ENCODE assay signal across 32 cellular contexts in the genomic region with DNA sequence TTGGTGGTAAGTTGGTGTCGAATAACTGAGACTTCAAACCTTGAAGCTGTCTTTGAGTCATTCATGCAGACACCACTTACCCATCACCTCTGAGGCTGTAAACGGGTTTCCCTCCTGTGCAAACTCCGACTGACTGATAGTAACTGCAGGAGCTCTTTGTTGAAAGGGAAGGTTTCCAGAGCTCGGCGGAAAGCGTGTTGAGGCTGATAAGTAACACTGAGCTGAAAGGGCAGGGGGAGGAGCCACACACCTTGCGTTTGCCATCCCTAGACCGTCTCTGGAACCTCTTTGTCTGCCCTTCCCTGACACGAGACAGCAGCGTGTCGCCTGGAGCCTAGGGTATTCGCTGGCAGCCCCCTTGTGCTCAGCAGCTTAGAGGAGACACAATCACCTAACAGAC.
DNase-seq lines count a peak whose midpoint lies in the region; ATAC-seq, FAIRE-seq and TF ChIP-seq lines count a peak whose summit lies in the region.
"Had no signal": no experiment of that assay in that cellular context is flagged by ENCODE, and none has a peak within 500 bp of the region (broad histone marks: within the 10 kb centered on the region; RNA-seq: fewer than 3 reads in every experiment).

No MANE protein-coding gene starts in this region.

- WGBS in SK-N-SH (ENCODE audit: low lambda C conversion rate), result 50% methylated on average over 12 of the region's 12 CpGs
- WGBS in K562 (ENCODE audit: insufficient coverage, low coverage, missing lambda C conversion rate), result 2% methylated on average over 12 of the region's 12 CpGs

- no peaks in the 10 kb centered on the region for H3K9me2 ChIP-seq in SK-N-SH

- H2AFZ ChIP-seq in SK-N-SH (ENCODE audit: low read depth), result no peak overlapping the region
- no peak overlapping the region for H2AFZ ChIP-seq in K562 (ENCODE audit: low read depth, low read length)

- H3K4me3 ChIP-seq in SK-N-SH (ENCODE audit: low read depth in 2 of 2, low read length in 1 of 2) (no peak overlapping the region), K562 (no peak overlapping the region), upper lobe of right lung (no peak overlapping the region)
- H3K4me3 ChIP-seq: colonic mucosa, SK-N-MC, skin epidermis, stomach, tibial artery had no signal

- 0 out of 2 replicates have a peak, but pooled peaks cover 3% of the 10 kb centered on the region for H3K9me3 ChIP-seq in SK-N-SH
- no peaks in the 10 kb centered on the region for H3K9me3 ChIP-seq in K562 (replicated peaks; ENCODE audit: control insufficient read depth, insufficient read depth, low read depth, low read length)
- H3K9me3 ChIP-seq in upper lobe of right lung, result no peaks in the 10 kb centered on the region
- H3K9me3 ChIP-seq: colonic mucosa, stomach, tibial artery had no signal

- no peaks in the 10 kb centered on the region for H3K9me1 ChIP-seq in K562 (ENCODE audit: control insufficient read depth, insufficient read depth, low read length)

- H3K27me3 Mint-ChIP-seq in neural crest cell (ENCODE audit: low read depth), result peaks cover 36% of the 10 kb centered on the region

- peak overlapping the region; percentile 58 for H3K27ac Mint-ChIP-seq in neural crest cell (ENCODE audit: unreplicated experiment)
- H3K27ac Mint-ChIP-seq: activated CD8-positive, alpha-beta T cell treated with anti-CD3 and anti-CD28 coated beads for 36 hours; activated naive CD8-positive, alpha-beta T cell; activated T-helper 17 cell treated with anti-CD3 and anti-CD28 coated beads, Interleukin-2, amount 50 U/mL, for 72 hours; CD4-positive, alpha-beta memory T cell; HFFc6; T-helper 17 cell had no signal

- no peak for TF ChIP-seq RAD21 in SK-N-SH (IDR thresholded peaks at IDR 0.05; ENCODE audit: low read length)
- no peak for TF ChIP-seq RAD21 in K562 (CRISPR knock-in tag; conservative IDR thresholded peaks at IDR 0.05 in 1 of 2, IDR thresholded peaks at IDR 0.05 in 1 of 2)

- H3K4me3 Mint-ChIP-seq in neural crest cell, result no peak overlapping the region
- H3K4me3 Mint-ChIP-seq: activated CD8-positive, alpha-beta T cell treated with anti-CD3 and anti-CD28 coated beads for 36 hours; activated naive CD8-positive, alpha-beta T cell; activated T-helper 17 cell treated with anti-CD3 and anti-CD28 coated beads, Interleukin-2, amount 50 U/mL, for 72 hours; HFFc6; T-helper 17 cell had no signal

- H3F3A ChIP-seq in SK-N-SH (replicated peaks; ENCODE audit: insufficient read depth), result no peaks in the 10 kb centered on the region

- POLR2A ChIA-PET in SK-N-SH (lab: Yijun Ruan, JAX), result no interaction called here
- POLR2A ChIA-PET in K562 (lab: Yijun Ruan, JAX), result interaction anchor here (0.8 kb wide), 1 partner anchor 10 kb away, joined by 3 read pairs; no protein-coding TSS in a partner anchor
- POLR2A ChIA-PET in RWPE1 (lab: Yijun Ruan, JAX; ENCODE audit: low non-redundant PET), result no interaction called here

- BruUV-seq in K562 (replicated peaks; lab: Mats Ljungman, UMichigan), result no TSS peak

- H3K9me3 Mint-ChIP-seq in neural crest cell, result peaks cover 3% of the 10 kb centered on the region
- H3K9me3 Mint-ChIP-seq: activated CD8-positive, alpha-beta T cell treated with anti-CD3 and anti-CD28 coated beads for 36 hours; activated T-helper 17 cell treated with anti-CD3 and anti-CD28 coated beads, Interleukin-2, amount 50 U/mL, for 72 hours had no signal

- H3K36me3 ChIP-seq in SK-N-SH (replicated peaks in 1 of 2; ENCODE audit: control insufficient read depth in 1 of 2, insufficient read depth in 2 of 2, low read length in 1 of 2) (no peaks in the 10 kb centered on the region), K562 (ENCODE audit: control insufficient read depth, insufficient read depth, low read length) (no peaks in the 10 kb centered on the region), upper lobe of right lung (no peaks in the 10 kb centered on the region)
- H3K36me3 ChIP-seq: colonic mucosa, stomach, tibial artery had no signal

- no peaks in the 10 kb centered on the region for H3K27me3 ChIP-seq in SK-N-SH (ENCODE audit: insufficient read depth)
- H3K27me3 ChIP-seq in K562 (ENCODE audit: control insufficient read depth in 2 of 2, insufficient read depth in 2 of 2, low read length in 2 of 2), result peaks cover 60 to 87% of the 10 kb centered on the region in 2 experiments
- peaks cover 18% of the 10 kb centered on the region for H3K27me3 ChIP-seq in upper lobe of right lung
- H3K27me3 ChIP-seq: colonic mucosa had no signal

- no peak for FAIRE-seq in K562 (lab: Jason Lieb, UNC)
- FAIRE-seq: bronchial epithelial cell had no signal

- intact Hi-C loops in K562 (cut with micrococcal nuclease) (no loop called here), upper lobe of right lung (cut with DNase I) (no loop called here)

- H3K36me3 Mint-ChIP-seq in neural crest cell (ENCODE audit: low read depth), result no peaks in the 10 kb centered on the region
- H3K36me3 Mint-ChIP-seq: activated naive CD8-positive, alpha-beta T cell; CD4-positive, alpha-beta memory T cell had no signal

- CTCF ChIA-PET in SK-N-SH (lab: Yijun Ruan, JAX) (interaction anchor here (1.2 to 1.8 kb wide), 2 partner anchors 9 to 15 kb away, joined by 3 to 6 read pairs; no protein-coding TSS in a partner anchor), K562 (lab: Yijun Ruan, JAX; ENCODE audit: low intra/inter-chr PET ratio) (no interaction called here), RWPE1 (lab: Yijun Ruan, JAX) (no interaction called here)

- H4K20me1 ChIP-seq in SK-N-SH (ENCODE audit: insufficient read depth), result no peaks in the 10 kb centered on the region
- peaks cover 18% of the 10 kb centered on the region; the same call in 1 of the 2 replicates for H4K20me1 ChIP-seq in K562 (replicated peaks; ENCODE audit: control insufficient read depth, insufficient read depth, low read length)

- peaks cover 26% of the 10 kb centered on the region for H3K4me1 Mint-ChIP-seq in neural crest cell
- H3K4me1 Mint-ChIP-seq: activated T-helper 17 cell treated with anti-CD3 and anti-CD28 coated beads, Interleukin-2, amount 50 U/mL, for 72 hours had no signal

- TF ChIP-seq EP300 in SK-N-SH (IDR thresholded peaks at IDR 0.05; ENCODE audit: borderline replicate concordance in 1 of 2, low read depth in 1 of 2, low read length in 1 of 2) (no peak), K562 (IDR thresholded peaks at IDR 0.05; ENCODE audit: low read length) (no peak)

- H3K4me2 ChIP-seq in SK-N-SH, result no peak overlapping the region
- no peak overlapping the region for H3K4me2 ChIP-seq in K562 (ENCODE audit: insufficient read depth, low read length)

- in situ Hi-C loops in K562 (cut with MboI), result no loop called here

- no peaks in the 10 kb centered on the region for H3K79me2 ChIP-seq in SK-N-SH (ENCODE audit: insufficient read depth)
- H3K79me2 ChIP-seq in K562 (ENCODE audit: control insufficient read depth, insufficient read depth, low read length), result no peaks in the 10 kb centered on the region

- TF ChIP-seq POLR2A in K562 (conservative IDR thresholded peaks at IDR 0.05), result no peak

- DNase-seq in SK-N-SH, result peak; percentile 14
- peak in 2 of 4 experiments; percentile 35 to 49 for DNase-seq in K562 (ENCODE audit: extremely low read depth in 1 of 4, low spot score in 3 of 4)
- no peak for DNase-seq in neural crest cell (ENCODE audit: low read depth, low spot score)
- DNase-seq in upper lobe of right lung, result peak; percentile 46
- DNase-seq in GM03348 (ENCODE audit: low spot score), result no peak
- no peak for DNase-seq in RWPE1 (ENCODE audit: low spot score)
- DNase-seq: activated CD4-positive, CD25-positive, alpha-beta regulatory T cell treated with anti-CD3 and anti-CD28 coated beads, Interleukin-2, amount 50 U/mL, for 72 hours; activated CD8-positive, alpha-beta T cell treated with anti-CD3 and anti-CD28 coated beads for 36 hours; anterior cingulate cortex; CD4-positive, alpha-beta memory T cell; colonic mucosa; effector memory CD4-positive, alpha-beta T cell; HFFc6; kidney glomerular epithelial cell; NCI-H1048; NCI-H1930; NCI-H226; NCI-H82; nucleus accumbens; stimulated activated CD4-positive, alpha-beta T cell treated with anti-CD3 and anti-CD28 coated beads, Interleukin-1b, Interleukin-23, amount 100 ng/mL, for 48 hours; stimulated activated CD8-positive, alpha-beta memory T cell treated with anti-CD3 and anti-CD28 coated beads, Interleukin-4, amount 100 ng/mL, for 48 hours; stomach; T-helper 17 cell; tibial artery had no signal

- no peak overlapping the region for H3K27ac ChIP-seq in SK-N-SH (ENCODE audit: low read depth in 2 of 2, low read length in 1 of 2)
- no peak overlapping the region for H3K27ac ChIP-seq in K562 (ENCODE audit: extremely low read depth, low read depth, low read length)
- H3K27ac ChIP-seq in upper lobe of right lung, result no peak overlapping the region
- H3K27ac ChIP-seq in RWPE1, result no peak overlapping the region
- H3K27ac ChIP-seq: colonic mucosa, HL-60, SK-N-MC, skin epidermis, stomach, tibial artery had no signal

- no peak overlapping the region for H3K9ac ChIP-seq in SK-N-SH
- H3K9ac ChIP-seq in K562 (ENCODE audit: insufficient read depth in 1 of 2, low read depth in 2 of 2, low read length in 2 of 2), result no peak overlapping the region

- H3K4me1 ChIP-seq in SK-N-SH (ENCODE audit: control insufficient read depth in 1 of 2, insufficient read depth in 2 of 2, low read depth in 1 of 2, low read length in 1 of 2) (peaks cover 0 to 28% of the 10 kb centered on the region in 2 experiments; a peak in 2 of 4 replicates), K562 (replicated peaks in 1 of 2; ENCODE audit: control insufficient read depth in 2 of 2, insufficient read depth in 2 of 2, low read length in 2 of 2) (peaks cover 0 to 4% of the 10 kb centered on the region in 2 experiments; a peak in 1 of 5 replicates), upper lobe of right lung (no peaks in the 10 kb centered on the region)
- H3K4me1 ChIP-seq: colonic mucosa, tibial artery had no signal

- ATAC-seq in SK-N-SH treated with all-trans-retinoic acid at 6 μM for 48 hours (no peak), K562 (peak; percentile 77), upper lobe of right lung (no peak), GM21737 (IDR thresholded peaks at IDR 0.05; ENCODE audit: unreplicated experiment) (no peak)
- ATAC-seq: activated CD8-positive, alpha-beta T cell treated with anti-CD3 and anti-CD28 coated beads for 36 hours; activated T-helper 17 cell treated with anti-CD3 and anti-CD28 coated beads, Interleukin-2, amount 50 U/mL, for 72 hours; T-helper 17 cell had no signal

- TF ChIP-seq CTCF in SK-N-SH (IDR thresholded peaks at IDR 0.05) (no peak), K562 (IDR thresholded peaks at IDR 0.05 in 2 of 3, conservative IDR thresholded peaks at IDR 0.05 in 1 of 3; ENCODE audit: insufficient read depth in 2 of 3, low read depth in 1 of 3, low read length in 3 of 3) (no peak), neural crest cell (conservative IDR thresholded peaks at IDR 0.05) (no peak), upper lobe of right lung (IDR thresholded peaks at IDR 0.05) (no peak), RWPE1 (conservative IDR thresholded peaks at IDR 0.05; ENCODE audit: low read depth) (no peak)

TF ChIP-seq in SK-N-SH, 30 proteins besides CTCF, POLR2A, EP300 and RAD21 (continues in another document):
- TF ChIP-seq NFIC (IDR thresholded peaks at IDR 0.05; ENCODE audit: borderline replicate concordance), result no peak

TF ChIP-seq in SK-N-SH treated with all-trans-retinoic acid at 6 μM for 48 hours, 23 proteins besides CTCF, POLR2A, EP300 and RAD21 (continues in another document):
- TF ChIP-seq RARB (CRISPR knock-in tag; IDR thresholded peaks at IDR 0.05), result no peak
- TF ChIP-seq BACH2 (CRISPR knock-in tag; IDR thresholded peaks at IDR 0.05; ENCODE audit: borderline replicate concordance), result no peak

TF ChIP-seq in K562, 482 proteins besides CTCF, POLR2A, EP300 and RAD21 (continues in another document):
- TF ChIP-seq ZNF175 (CRISPR knock-in tag; IDR thresholded peaks at IDR 0.05; ENCODE audit: low read depth), result no peak

Comparison
In these comparisons a context has a peak if more than half of its experiments do, and no peak if none do; other contexts are left out.
1. DNase-seq: peak in SK-N-SH (single experiment) and upper lobe of right lung (single experiment); none in neural crest cell (single experiment), GM03348 (single experiment) and RWPE1 (single experiment).